2 cellular contexts compared by ENCODE assay signal in the genomic region with DNA sequence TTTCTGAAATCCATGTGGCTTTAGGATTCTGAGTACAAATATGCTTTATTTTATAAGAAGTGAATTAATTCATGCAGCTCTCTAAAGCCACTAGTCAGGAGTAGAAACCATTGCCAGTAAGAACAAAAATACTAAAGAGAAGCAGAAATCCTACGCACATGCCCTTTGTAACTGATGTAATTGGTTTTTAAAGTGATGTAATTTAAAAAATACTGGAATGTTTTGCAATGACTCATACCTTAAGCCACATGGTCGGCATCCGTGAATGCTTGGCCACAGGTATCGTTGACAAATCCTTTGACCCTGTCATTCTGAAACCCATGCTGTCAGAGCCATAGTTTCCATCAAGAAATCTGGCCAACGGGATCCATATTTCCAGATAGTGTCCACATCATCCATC.
TF ChIP-seq lines count a peak whose summit lies in the region.

No MANE protein-coding gene starts in this region.

TF ChIP-seq in IMR-90, 13 proteins besides CTCF, POLR2A, EP300 and RAD21:
- no peak for TF ChIP-seq RFX5 (IDR thresholded peaks at IDR 0.05; ENCODE audit: low read depth, low read length)
- TF ChIP-seq, protein P1, sequence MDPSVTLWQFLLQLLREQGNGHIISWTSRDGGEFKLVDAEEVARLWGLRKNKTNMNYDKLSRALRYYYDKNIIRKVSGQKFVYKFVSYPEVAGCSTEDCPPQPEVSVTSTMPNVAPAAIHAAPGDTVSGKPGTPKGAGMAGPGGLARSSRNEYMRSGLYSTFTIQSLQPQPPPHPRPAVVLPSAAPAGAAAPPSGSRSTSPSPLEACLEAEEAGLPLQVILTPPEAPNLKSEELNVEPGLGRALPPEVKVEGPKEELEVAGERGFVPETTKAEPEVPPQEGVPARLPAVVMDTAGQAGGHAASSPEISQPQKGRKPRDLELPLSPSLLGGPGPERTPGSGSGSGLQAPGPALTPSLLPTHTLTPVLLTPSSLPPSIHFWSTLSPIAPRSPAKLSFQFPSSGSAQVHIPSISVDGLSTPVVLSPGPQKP (IDR thresholded peaks at IDR 0.05; ENCODE audit: borderline replicate concordance, low read depth, low read length) = no peak
- no peak for TF ChIP-seq CHD1 (IDR thresholded peaks at IDR 0.05; ENCODE audit: low read depth, low read length)
- TF ChIP-seq, protein P2, sequence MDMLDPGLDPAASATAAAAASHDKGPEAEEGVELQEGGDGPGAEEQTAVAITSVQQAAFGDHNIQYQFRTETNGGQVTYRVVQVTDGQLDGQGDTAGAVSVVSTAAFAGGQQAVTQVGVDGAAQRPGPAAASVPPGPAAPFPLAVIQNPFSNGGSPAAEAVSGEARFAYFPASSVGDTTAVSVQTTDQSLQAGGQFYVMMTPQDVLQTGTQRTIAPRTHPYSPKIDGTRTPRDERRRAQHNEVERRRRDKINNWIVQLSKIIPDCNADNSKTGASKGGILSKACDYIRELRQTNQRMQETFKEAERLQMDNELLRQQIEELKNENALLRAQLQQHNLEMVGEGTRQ (IDR thresholded peaks at IDR 0.05; ENCODE audit: low read depth, low read length) = no peak
- no peak for TF ChIP-seq MAFK (IDR thresholded peaks at IDR 0.05; ENCODE audit: low read depth, low read length)
- no peak for TF ChIP-seq MXI1 (IDR thresholded peaks at IDR 0.05; ENCODE audit: borderline replicate concordance, low read depth, low read length)
- no peak for TF ChIP-seq MAZ (IDR thresholded peaks at IDR 0.05; ENCODE audit: borderline replicate concordance, low read depth, low read length)
- no peak for TF ChIP-seq FOS (IDR thresholded peaks at IDR 0.05; ENCODE audit: low read depth, low read length)
- TF ChIP-seq CEBPB (IDR thresholded peaks at IDR 0.05; ENCODE audit: low read depth, low read length) = no peak
- TF ChIP-seq BHLHE40 (IDR thresholded peaks at IDR 0.05; ENCODE audit: low read depth, low read length) = no peak
- no peak for TF ChIP-seq NFE2L2 (IDR thresholded peaks at IDR 0.05; ENCODE audit: low read depth, low read length)

TF ChIP-seq in GM12878, 131 proteins besides CTCF, POLR2A, EP300 and RAD21 (continues in another document):
- TF ChIP-seq EED (IDR thresholded peaks at IDR 0.05; ENCODE audit: low read depth) = peak; percentile 88
- peak; percentile 71 for TF ChIP-seq IKZF1 (conservative IDR thresholded peaks at IDR 0.05)
- TF ChIP-seq FOXM1 (IDR thresholded peaks at IDR 0.05; ENCODE audit: low read depth, low read length) = no peak
- TF ChIP-seq MYB (IDR thresholded peaks at IDR 0.05; ENCODE audit: borderline replicate concordance, low read depth, low read length) = no peak
- TF ChIP-seq, protein P3, sequence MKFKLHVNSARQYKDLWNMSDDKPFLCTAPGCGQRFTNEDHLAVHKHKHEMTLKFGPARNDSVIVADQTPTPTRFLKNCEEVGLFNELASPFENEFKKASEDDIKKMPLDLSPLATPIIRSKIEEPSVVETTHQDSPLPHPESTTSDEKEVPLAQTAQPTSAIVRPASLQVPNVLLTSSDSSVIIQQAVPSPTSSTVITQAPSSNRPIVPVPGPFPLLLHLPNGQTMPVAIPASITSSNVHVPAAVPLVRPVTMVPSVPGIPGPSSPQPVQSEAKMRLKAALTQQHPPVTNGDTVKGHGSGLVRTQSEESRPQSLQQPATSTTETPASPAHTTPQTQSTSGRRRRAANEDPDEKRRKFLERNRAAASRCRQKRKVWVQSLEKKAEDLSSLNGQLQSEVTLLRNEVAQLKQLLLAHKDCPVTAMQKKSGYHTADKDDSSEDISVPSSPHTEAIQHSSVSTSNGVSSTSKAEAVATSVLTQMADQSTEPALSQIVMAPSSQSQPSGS (IDR thresholded peaks at IDR 0.05; ENCODE audit: low read length) = peak; percentile 79
- no peak for TF ChIP-seq TBL1XR1 (IDR thresholded peaks at IDR 0.05; ENCODE audit: low read depth, low read length)
- no peak for TF ChIP-seq KLF5 (IDR thresholded peaks at IDR 0.05; ENCODE audit: partially characterized antibody)
- no peak for TF ChIP-seq RELA (IDR thresholded peaks at IDR 0.05; ENCODE audit: borderline replicate concordance, partially characterized antibody)
- TF ChIP-seq, protein P1 (IDR thresholded peaks at IDR 0.05; ENCODE audit: low read depth, low read length) = no peak
- TF ChIP-seq, protein P4, sequence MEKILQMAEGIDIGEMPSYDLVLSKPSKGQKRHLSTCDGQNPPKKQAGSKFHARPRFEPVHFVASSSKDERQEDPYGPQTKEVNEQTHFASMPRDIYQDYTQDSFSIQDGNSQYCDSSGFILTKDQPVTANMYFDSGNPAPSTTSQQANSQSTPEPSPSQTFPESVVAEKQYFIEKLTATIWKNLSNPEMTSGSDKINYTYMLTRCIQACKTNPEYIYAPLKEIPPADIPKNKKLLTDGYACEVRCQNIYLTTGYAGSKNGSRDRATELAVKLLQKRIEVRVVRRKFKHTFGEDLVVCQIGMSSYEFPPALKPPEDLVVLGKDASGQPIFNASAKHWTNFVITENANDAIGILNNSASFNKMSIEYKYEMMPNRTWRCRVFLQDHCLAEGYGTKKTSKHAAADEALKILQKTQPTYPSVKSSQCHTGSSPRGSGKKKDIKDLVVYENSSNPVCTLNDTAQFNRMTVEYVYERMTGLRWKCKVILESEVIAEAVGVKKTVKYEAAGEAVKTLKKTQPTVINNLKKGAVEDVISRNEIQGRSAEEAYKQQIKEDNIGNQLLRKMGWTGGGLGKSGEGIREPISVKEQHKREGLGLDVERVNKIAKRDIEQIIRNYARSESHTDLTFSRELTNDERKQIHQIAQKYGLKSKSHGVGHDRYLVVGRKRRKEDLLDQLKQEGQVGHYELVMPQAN (conservative IDR thresholded peaks at IDR 0.05) = no peak
- TF ChIP-seq IRF4 (IDR thresholded peaks at IDR 0.05; ENCODE audit: low read depth, low read length) = 0 out of 2 replicates have a peak, but pooled peaks have one; percentile 27
- peak; percentile 82 for TF ChIP-seq RUNX3 (IDR thresholded peaks at IDR 0.05; ENCODE audit: low read length)
- no peak for TF ChIP-seq MXI1 (IDR thresholded peaks at IDR 0.05; ENCODE audit: low read depth, low read length)
- peak in 1 of 2 experiments; percentile 17; a peak in 1 of 4 replicates for TF ChIP-seq ETV6 (conservative IDR thresholded peaks at IDR 0.05 in 1 of 2, IDR thresholded peaks at IDR 0.05 in 1 of 2; ENCODE audit: borderline replicate concordance in 1 of 2, low read depth in 1 of 2)
- no peak for TF ChIP-seq HCFC1 (IDR thresholded peaks at IDR 0.05; ENCODE audit: low read length)
- TF ChIP-seq ZBED1 (IDR thresholded peaks at IDR 0.05; ENCODE audit: borderline replicate concordance) = 0 out of 2 replicates have a peak, but pooled peaks have one; percentile 27
- TF ChIP-seq JUND (IDR thresholded peaks at IDR 0.05; ENCODE audit: low read depth, low read length) = no peak
- no peak for TF ChIP-seq SMARCA5 (IDR thresholded peaks at IDR 0.05)
- TF ChIP-seq, protein P5, sequence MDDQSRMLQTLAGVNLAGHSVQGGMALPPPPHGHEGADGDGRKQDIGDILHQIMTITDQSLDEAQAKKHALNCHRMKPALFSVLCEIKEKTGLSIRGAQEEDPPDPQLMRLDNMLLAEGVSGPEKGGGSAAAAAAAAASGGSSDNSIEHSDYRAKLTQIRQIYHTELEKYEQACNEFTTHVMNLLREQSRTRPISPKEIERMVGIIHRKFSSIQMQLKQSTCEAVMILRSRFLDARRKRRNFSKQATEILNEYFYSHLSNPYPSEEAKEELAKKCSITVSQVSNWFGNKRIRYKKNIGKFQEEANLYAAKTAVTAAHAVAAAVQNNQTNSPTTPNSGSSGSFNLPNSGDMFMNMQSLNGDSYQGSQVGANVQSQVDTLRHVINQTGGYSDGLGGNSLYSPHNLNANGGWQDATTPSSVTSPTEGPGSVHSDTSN (IDR thresholded peaks at IDR 0.05; ENCODE audit: insufficient replicate concordance, low read depth, low read length) = no peak
- peak; percentile 49 to 68 for TF ChIP-seq IKZF2 (IDR thresholded peaks at IDR 0.05)
- TF ChIP-seq, protein P6, sequence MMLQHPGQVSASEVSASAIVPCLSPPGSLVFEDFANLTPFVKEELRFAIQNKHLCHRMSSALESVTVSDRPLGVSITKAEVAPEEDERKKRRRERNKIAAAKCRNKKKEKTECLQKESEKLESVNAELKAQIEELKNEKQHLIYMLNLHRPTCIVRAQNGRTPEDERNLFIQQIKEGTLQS (IDR thresholded peaks at IDR 0.05; ENCODE audit: borderline replicate concordance, extremely low read depth, low read depth, low read length) = no peak
- TF ChIP-seq MTA3 (IDR thresholded peaks at IDR 0.05; ENCODE audit: borderline replicate concordance, low read length) = no peak
- TF ChIP-seq TCF12 (IDR thresholded peaks at IDR 0.05; ENCODE audit: low read depth, low read length) = no peak
- TF ChIP-seq, protein P7, sequence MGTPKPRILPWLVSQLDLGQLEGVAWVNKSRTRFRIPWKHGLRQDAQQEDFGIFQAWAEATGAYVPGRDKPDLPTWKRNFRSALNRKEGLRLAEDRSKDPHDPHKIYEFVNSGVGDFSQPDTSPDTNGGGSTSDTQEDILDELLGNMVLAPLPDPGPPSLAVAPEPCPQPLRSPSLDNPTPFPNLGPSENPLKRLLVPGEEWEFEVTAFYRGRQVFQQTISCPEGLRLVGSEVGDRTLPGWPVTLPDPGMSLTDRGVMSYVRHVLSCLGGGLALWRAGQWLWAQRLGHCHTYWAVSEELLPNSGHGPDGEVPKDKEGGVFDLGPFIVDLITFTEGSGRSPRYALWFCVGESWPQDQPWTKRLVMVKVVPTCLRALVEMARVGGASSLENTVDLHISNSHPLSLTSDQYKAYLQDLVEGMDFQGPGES (IDR thresholded peaks at IDR 0.05) = no peak
- TF ChIP-seq, protein P8, sequence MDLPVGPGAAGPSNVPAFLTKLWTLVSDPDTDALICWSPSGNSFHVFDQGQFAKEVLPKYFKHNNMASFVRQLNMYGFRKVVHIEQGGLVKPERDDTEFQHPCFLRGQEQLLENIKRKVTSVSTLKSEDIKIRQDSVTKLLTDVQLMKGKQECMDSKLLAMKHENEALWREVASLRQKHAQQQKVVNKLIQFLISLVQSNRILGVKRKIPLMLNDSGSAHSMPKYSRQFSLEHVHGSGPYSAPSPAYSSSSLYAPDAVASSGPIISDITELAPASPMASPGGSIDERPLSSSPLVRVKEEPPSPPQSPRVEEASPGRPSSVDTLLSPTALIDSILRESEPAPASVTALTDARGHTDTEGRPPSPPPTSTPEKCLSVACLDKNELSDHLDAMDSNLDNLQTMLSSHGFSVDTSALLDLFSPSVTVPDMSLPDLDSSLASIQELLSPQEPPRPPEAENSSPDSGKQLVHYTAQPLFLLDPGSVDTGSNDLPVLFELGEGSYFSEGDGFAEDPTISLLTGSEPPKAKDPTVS (IDR thresholded peaks at IDR 0.05; ENCODE audit: low read depth, low read length) = no peak
- TF ChIP-seq, protein P9, sequence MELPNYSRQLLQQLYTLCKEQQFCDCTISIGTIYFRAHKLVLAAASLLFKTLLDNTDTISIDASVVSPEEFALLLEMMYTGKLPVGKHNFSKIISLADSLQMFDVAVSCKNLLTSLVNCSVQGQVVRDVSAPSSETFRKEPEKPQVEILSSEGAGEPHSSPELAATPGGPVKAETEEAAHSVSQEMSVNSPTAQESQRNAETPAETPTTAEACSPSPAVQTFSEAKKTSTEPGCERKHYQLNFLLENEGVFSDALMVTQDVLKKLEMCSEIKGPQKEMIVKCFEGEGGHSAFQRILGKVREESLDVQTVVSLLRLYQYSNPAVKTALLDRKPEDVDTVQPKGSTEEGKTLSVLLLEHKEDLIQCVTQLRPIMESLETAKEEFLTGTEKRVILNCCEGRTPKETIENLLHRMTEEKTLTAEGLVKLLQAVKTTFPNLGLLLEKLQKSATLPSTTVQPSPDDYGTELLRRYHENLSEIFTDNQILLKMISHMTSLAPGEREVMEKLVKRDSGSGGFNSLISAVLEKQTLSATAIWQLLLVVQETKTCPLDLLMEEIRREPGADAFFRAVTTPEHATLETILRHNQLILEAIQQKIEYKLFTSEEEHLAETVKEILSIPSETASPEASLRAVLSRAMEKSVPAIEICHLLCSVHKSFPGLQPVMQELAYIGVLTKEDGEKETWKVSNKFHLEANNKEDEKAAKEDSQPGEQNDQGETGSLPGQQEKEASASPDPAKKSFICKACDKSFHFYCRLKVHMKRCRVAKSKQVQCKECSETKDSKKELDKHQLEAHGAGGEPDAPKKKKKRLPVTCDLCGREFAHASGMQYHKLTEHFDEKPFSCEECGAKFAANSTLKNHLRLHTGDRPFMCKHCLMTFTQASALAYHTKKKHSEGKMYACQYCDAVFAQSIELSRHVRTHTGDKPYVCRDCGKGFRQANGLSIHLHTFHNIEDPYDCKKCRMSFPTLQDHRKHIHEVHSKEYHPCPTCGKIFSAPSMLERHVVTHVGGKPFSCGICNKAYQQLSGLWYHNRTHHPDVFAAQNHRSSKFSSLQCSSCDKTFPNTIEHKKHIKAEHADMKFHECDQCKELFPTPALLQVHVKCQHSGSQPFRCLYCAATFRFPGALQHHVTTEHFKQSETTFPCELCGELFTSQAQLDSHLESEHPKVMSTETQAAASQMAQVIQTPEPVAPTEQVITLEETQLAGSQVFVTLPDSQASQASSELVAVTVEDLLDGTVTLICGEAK (IDR thresholded peaks at IDR 0.05; ENCODE audit: borderline replicate concordance) = no peak
- no peak for TF ChIP-seq ZNF384 (IDR thresholded peaks at IDR 0.05; ENCODE audit: borderline replicate concordance, low read depth, low read length)
- TF ChIP-seq MEF2A (IDR thresholded peaks at IDR 0.05; ENCODE audit: insufficient read depth, low read depth, low read length) = no peak
- 0 out of 2 replicates have a peak, but pooled peaks have one; percentile 32 for TF ChIP-seq DPF2 (IDR thresholded peaks at IDR 0.05)
- TF ChIP-seq ASH2L (IDR thresholded peaks at IDR 0.05; ENCODE audit: borderline replicate concordance, low read depth) = no peak
- TF ChIP-seq, protein P10, sequence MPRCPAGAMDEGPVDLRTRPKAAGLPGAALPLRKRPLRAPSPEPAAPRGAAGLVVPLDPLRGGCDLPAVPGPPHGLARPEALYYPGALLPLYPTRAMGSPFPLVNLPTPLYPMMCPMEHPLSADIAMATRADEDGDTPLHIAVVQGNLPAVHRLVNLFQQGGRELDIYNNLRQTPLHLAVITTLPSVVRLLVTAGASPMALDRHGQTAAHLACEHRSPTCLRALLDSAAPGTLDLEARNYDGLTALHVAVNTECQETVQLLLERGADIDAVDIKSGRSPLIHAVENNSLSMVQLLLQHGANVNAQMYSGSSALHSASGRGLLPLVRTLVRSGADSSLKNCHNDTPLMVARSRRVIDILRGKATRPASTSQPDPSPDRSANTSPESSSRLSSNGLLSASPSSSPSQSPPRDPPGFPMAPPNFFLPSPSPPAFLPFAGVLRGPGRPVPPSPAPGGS (IDR thresholded peaks at IDR 0.05; ENCODE audit: borderline replicate concordance, insufficient read depth, low read depth, low read length, poor library complexity, severe bottlenecking) = no peak
- no peak for TF ChIP-seq MYC (IDR thresholded peaks at IDR 0.05; ENCODE audit: insufficient read depth, insufficient read length, insufficient replicate concordance, low read length, severe bottlenecking)
- TF ChIP-seq ATF7 (IDR thresholded peaks at IDR 0.05; ENCODE audit: low read depth) = peak; percentile 67
- peak; percentile 43; the same call in 1 of the 2 replicates for TF ChIP-seq CREM (IDR thresholded peaks at IDR 0.05; ENCODE audit: low read depth)
- TF ChIP-seq POLR2AphosphoS5 (IDR thresholded peaks at IDR 0.05; ENCODE audit: low read length) = no peak
- no peak for TF ChIP-seq PAX5 (IDR thresholded peaks at IDR 0.05; ENCODE audit: borderline replicate concordance, low read depth, low read length)
- TF ChIP-seq SRF (IDR thresholded peaks at IDR 0.05; ENCODE audit: low read depth in 2 of 2, low read length in 2 of 2) = no peak
